ENCODE assay signal across 8 cellular contexts in the genomic region with DNA sequence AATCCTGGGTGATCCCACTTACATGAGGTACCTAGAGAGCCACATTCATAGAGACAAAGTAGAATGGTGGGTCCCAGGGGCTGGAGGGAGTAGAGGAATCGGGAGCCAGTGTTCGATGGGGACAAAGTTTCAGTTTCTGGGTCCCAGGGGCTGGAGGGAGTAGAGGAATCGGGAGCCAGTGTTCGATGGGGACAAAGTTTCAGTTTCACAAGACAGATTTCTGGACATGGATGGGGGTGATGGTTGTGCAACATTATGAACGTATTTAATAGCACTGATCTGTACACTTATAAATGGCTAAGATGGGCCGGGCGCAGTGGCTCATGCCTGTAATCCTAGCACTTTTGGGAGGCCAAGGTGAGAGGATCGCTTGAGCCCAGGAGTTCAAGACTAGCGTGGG. TPM values are rescaled to one million over a fixed set of nuclear protein-coding genes. Genes with fewer than 3 reads are reported as not detected.
A peak's percentile ranks its signal among the peaks of the same experiment; 100 is the strongest.
DNase-seq lines count a peak whose midpoint lies in the region; ATAC-seq and TF ChIP-seq lines count a peak whose summit lies in the region.
"Not testable (repeated sequence)": the region's sequence is repeated elsewhere in the genome, so short reads cannot be mapped to it uniquely, and the experiment has no call there.

No MANE protein-coding gene starts in this region.

- not testable (repeated sequence) for H2AFZ ChIP-seq in OCI-LY1 (ENCODE audit: low read length); mammary epithelial cell (ENCODE audit: low read depth, low read length)

- peaks cover 34% of the 10 kb centered on the region for H3K36me3 Mint-ChIP-seq in CD8-positive, alpha-beta T cell
- H3K36me3 Mint-ChIP-seq in activated CD8-positive, alpha-beta memory T cell treated with anti-CD3 and anti-CD28 coated beads, Interleukin-2, amount 10 ng/mL, durations not matched to agents 7 days and 5 days, result peaks cover 19% of the 10 kb centered on the region
- H3K36me3 Mint-ChIP-seq in glutamatergic neuron (ENCODE audit: unreplicated experiment), result peaks cover 13% of the 10 kb centered on the region

- WGBS in mammary epithelial cell (ENCODE audit: low coverage, missing lambda C conversion rate), result 93% methylated on average over 9 of the region's 9 CpGs
- 17% methylated on average over 8 of the region's 9 CpGs for WGBS in right lobe of liver (ENCODE audit: insufficient coverage, low coverage, low lambda C conversion rate, missing lambda C conversion rate)
- WGBS in psoas muscle, 3 donors, result 65 to 84% (median 67%) methylated on average over 9 of the region's 9 CpGs

- H3K9me3 Mint-ChIP-seq in CD8-positive, alpha-beta T cell; activated CD8-positive, alpha-beta memory T cell treated with anti-CD3 and anti-CD28 coated beads, Interleukin-2, amount 10 ng/mL, durations not matched to agents 7 days and 5 days (ENCODE audit: low read depth): not testable (repeated sequence)
- H3K9me3 Mint-ChIP-seq in glutamatergic neuron (ENCODE audit: unreplicated experiment), result peaks cover 21% of the 10 kb centered on the region

- H3K27ac ChIP-seq in 22Rv1 (peak overlapping the region; percentile 34; the same call in 1 of the 2 replicates), OCI-LY1 (ENCODE audit: low read depth, low read length, poor library complexity, severe bottlenecking) (peak overlapping the region; percentile 33), right lobe of liver (peak overlapping the region; percentile 92 to 98 (median 95)), psoas muscle (peak overlapping the region; percentile 49)
- H3K27ac ChIP-seq in CD8-positive, alpha-beta T cell (ENCODE audit: low read depth, low read length); mammary epithelial cell (ENCODE audit: insufficient read depth, low read depth, low read length): not testable (repeated sequence)

- intact Hi-C loops in CD8-positive, alpha-beta T cell (cut with DNase I, micrococcal nuclease), result loop anchor here (5.0 kb wide), 3 partner anchors 33 to 288 kb away; partner anchors contain the start of genes ALG12 (in 1 of the 2), CRELD2 (in 1 of the 2), PANX2 (in 1 of the 2) and PPP6R2 (in 1 of the 2)
- intact Hi-C loops in mammary epithelial cell (cut with micrococcal nuclease) (loop anchor here (5.0 kb wide), 1 partner anchor 438 kb away; no protein-coding TSS in a partner anchor), right lobe of liver (cut with DNase I) (loop anchor here in 1 of 2 donors (5.0 kb wide), 1 partner anchor 53 kb away; no protein-coding TSS in a partner anchor), psoas muscle (cut with DNase I) (loop anchor here (5.0 to 10.0 kb wide), 4 partner anchors 37 to 438 kb away; no protein-coding TSS in a partner anchor)

- peak overlapping the region; percentile 7; the same call in 1 of the 2 replicates for H3K9ac ChIP-seq in OCI-LY1 (ENCODE audit: low read length)
- H3K9ac ChIP-seq in mammary epithelial cell (ENCODE audit: insufficient read depth, low read length), result peak overlapping the region; percentile 10

- H3K4me3 ChIP-seq in CD8-positive, alpha-beta T cell (ENCODE audit: low read depth, low read length); OCI-LY1 (ENCODE audit: low read depth, low read length, poor library complexity, severe bottlenecking); mammary epithelial cell (replicated peaks in 1 of 3; ENCODE audit: insufficient read depth in 1 of 3, low read depth in 2 of 3, low read length in 3 of 3); psoas muscle: not testable (repeated sequence)
- H3K4me3 ChIP-seq in right lobe of liver, result peak overlapping the region; percentile 31 to 54 (median 42)

- ATAC-seq in CD8-positive, alpha-beta T cell; activated CD8-positive, alpha-beta memory T cell treated with anti-CD3 and anti-CD28 coated beads, Interleukin-2, amount 10 ng/mL, durations not matched to agents 7 days and 5 days; psoas muscle: not testable (repeated sequence)
- peak; percentile 34 to 57 (median 48) for ATAC-seq in right lobe of liver

- H3K9me2 ChIP-seq in OCI-LY1 (ENCODE audit: low read depth, low read length), result not testable (repeated sequence)

- peak overlapping the region; percentile 40 for H3K4me2 ChIP-seq in OCI-LY1 (ENCODE audit: low read length)
- not testable (repeated sequence) for H3K4me2 ChIP-seq in mammary epithelial cell (ENCODE audit: insufficient read depth, low read depth, low read length)

- DNase-seq in CD8-positive, alpha-beta T cell; activated CD8-positive, alpha-beta memory T cell treated with anti-CD3 and anti-CD28 coated beads, Interleukin-2, amount 10 ng/mL, durations not matched to agents 7 days and 5 days; mammary epithelial cell; glutamatergic neuron; psoas muscle: not testable (repeated sequence)
- DNase-seq in right lobe of liver, result peak; percentile 41 to 88 (median 78)

- H3K36me3 ChIP-seq in CD8-positive, alpha-beta T cell (ENCODE audit: insufficient read depth, low read length); mammary epithelial cell (ENCODE audit: insufficient read depth, low read length): not testable (repeated sequence)
- H3K36me3 ChIP-seq in OCI-LY1 (ENCODE audit: insufficient read depth, low read length) (peaks cover 55% of the 10 kb centered on the region), right lobe of liver (peaks cover 0 to 22% (median 9%) of the 10 kb centered on the region in 4 donors), psoas muscle (ENCODE audit: insufficient read depth in 1 of 2, low read depth in 1 of 2) (peaks cover 0 to 60% of the 10 kb centered on the region in 2 donors)

- H3F3A ChIP-seq in OCI-LY1 (ENCODE audit: insufficient read depth, low read length), result not testable (repeated sequence)

- in situ Hi-C loops in mammary epithelial cell (cut with MboI; ENCODE audit: low sequenced_read_pairs in 2 of 2), result loop anchor here (10.0 to 25.0 kb wide), 2 partner anchors 50 to 268 kb away; no protein-coding TSS in a partner anchor

- peaks cover 17% of the 10 kb centered on the region for H3K4me1 ChIP-seq in CD8-positive, alpha-beta T cell (ENCODE audit: insufficient read depth, low read length)
- peaks cover 47% of the 10 kb centered on the region for H3K4me1 ChIP-seq in OCI-LY1 (ENCODE audit: insufficient read depth, low read length, severe bottlenecking)
- H3K4me1 ChIP-seq in mammary epithelial cell (ENCODE audit: insufficient read depth, low read length), result peaks cover 11% of the 10 kb centered on the region
- peaks cover 0 to 61% (median 19%) of the 10 kb centered on the region in 4 donors for H3K4me1 ChIP-seq in right lobe of liver
- peaks cover 34% of the 10 kb centered on the region for H3K4me1 ChIP-seq in psoas muscle

- not testable (repeated sequence) for H3K27me3 ChIP-seq in CD8-positive, alpha-beta T cell (ENCODE audit: insufficient read depth, low read length); OCI-LY1 (ENCODE audit: insufficient read depth, low read length); mammary epithelial cell (ENCODE audit: insufficient read depth, low read length); right lobe of liver; psoas muscle (ENCODE audit: insufficient read depth in 3 of 3, low read length in 2 of 3)

- not testable (repeated sequence) for TF ChIP-seq CTCF in 22Rv1 (IDR thresholded peaks at IDR 0.05); CD8-positive, alpha-beta T cell (IDR thresholded peaks at IDR 0.05); OCI-LY1 (IDR thresholded peaks at IDR 0.05; ENCODE audit: low read length); mammary epithelial cell (conservative IDR thresholded peaks at IDR 0.05 in 1 of 2, IDR thresholded peaks at IDR 0.05 in 1 of 2; ENCODE audit: extremely low read depth in 1 of 2, insufficient read depth in 1 of 2, low read depth in 1 of 2, low read length in 2 of 2); glutamatergic neuron (IDR thresholded peaks at IDR 0.05; ENCODE audit: partially characterized antibody, unreplicated experiment); right lobe of liver (IDR thresholded peaks at IDR 0.05); psoas muscle (IDR thresholded peaks at IDR 0.05)

- CTCF ChIA-PET in CD8-positive, alpha-beta T cell (lab: Charles Lee), result interaction anchor here (0.7 to 1.0 kb wide), 2 partner anchors 56 to 126 kb away, joined by 3 read pairs; no protein-coding TSS in a partner anchor
- CTCF ChIA-PET in activated CD8-positive, alpha-beta memory T cell treated with anti-CD3 and anti-CD28 coated beads, Interleukin-2, amount 10 ng/mL, durations not matched to agents 7 days and 5 days (lab: Charles Lee), result interaction anchor here (5.6 kb wide), 1 partner anchor 55 kb away, joined by 45 read pairs; no protein-coding TSS in a partner anchor
- CTCF ChIA-PET in mammary epithelial cell (lab: Charles Lee; ENCODE audit: low non-redundant PET), result not testable (repeated sequence)

- peaks cover 29% of the 10 kb centered on the region for H3K4me1 Mint-ChIP-seq in CD8-positive, alpha-beta T cell (ENCODE audit: low read depth)
- peaks cover 32% of the 10 kb centered on the region for H3K4me1 Mint-ChIP-seq in activated CD8-positive, alpha-beta memory T cell treated with anti-CD3 and anti-CD28 coated beads, Interleukin-2, amount 10 ng/mL, durations not matched to agents 7 days and 5 days
- H3K4me1 Mint-ChIP-seq in glutamatergic neuron (ENCODE audit: low read depth, unreplicated experiment), result peaks cover 15% of the 10 kb centered on the region

- not testable (repeated sequence) for H3K27me3 Mint-ChIP-seq in CD8-positive, alpha-beta T cell (ENCODE audit: low read depth); activated CD8-positive, alpha-beta memory T cell treated with anti-CD3 and anti-CD28 coated beads, Interleukin-2, amount 10 ng/mL, durations not matched to agents 7 days and 5 days
- H3K27me3 Mint-ChIP-seq in glutamatergic neuron (ENCODE audit: unreplicated experiment), result peaks cover 11% of the 10 kb centered on the region

- BruUV-seq in mammary epithelial cell (replicated peaks; lab: Mats Ljungman, UMichigan), result not testable (repeated sequence)

- not testable (repeated sequence) for H3K9me3 ChIP-seq in CD8-positive, alpha-beta T cell (ENCODE audit: low read length); OCI-LY1 (ENCODE audit: low read length); mammary epithelial cell (replicated peaks; ENCODE audit: insufficient read depth, low read length); right lobe of liver; psoas muscle

- peak; percentile 76 for TF ChIP-seq POLR2A in right lobe of liver (IDR thresholded peaks at IDR 0.05)

- POLR2A ChIA-PET in CD8-positive, alpha-beta T cell (lab: Charles Lee), result not testable (repeated sequence)

- H4K20me1 ChIP-seq in OCI-LY1 (ENCODE audit: insufficient read depth, low read length); mammary epithelial cell (ENCODE audit: insufficient read depth, low read length): not testable (repeated sequence)

- dilution Hi-C loops in mammary epithelial cell (cut with HindIII; ENCODE audit: low sequenced_read_pairs), result not testable (repeated sequence)

- peak overlapping the region; percentile 9 for H3K27ac Mint-ChIP-seq in CD8-positive, alpha-beta T cell
- H3K27ac Mint-ChIP-seq in activated CD8-positive, alpha-beta memory T cell treated with anti-CD3 and anti-CD28 coated beads, Interleukin-2, amount 10 ng/mL, durations not matched to agents 7 days and 5 days, result peak overlapping the region; percentile 20
- H3K27ac Mint-ChIP-seq in glutamatergic neuron (ENCODE audit: unreplicated experiment), result peak overlapping the region; percentile 33

- peaks cover 25% of the 10 kb centered on the region for H3K79me2 ChIP-seq in OCI-LY1 (ENCODE audit: insufficient read depth, low read length)
- H3K79me2 ChIP-seq in mammary epithelial cell (ENCODE audit: insufficient read depth, low read length), result peaks cover 63% of the 10 kb centered on the region

- H3K4me3 Mint-ChIP-seq in CD8-positive, alpha-beta T cell; activated CD8-positive, alpha-beta memory T cell treated with anti-CD3 and anti-CD28 coated beads, Interleukin-2, amount 10 ng/mL, durations not matched to agents 7 days and 5 days: not testable (repeated sequence)
- peak overlapping the region; percentile 5 for H3K4me3 Mint-ChIP-seq in glutamatergic neuron (ENCODE audit: unreplicated experiment)

RNA-seq across cellular contexts. Expression of gene SELENOO, which starts 4.2 kb away (rescaled TPM):
- total RNA-seq in CD8-positive, alpha-beta T cell, result 10 to 100 TPM; 32.7 to 34.6 TPM
- 10 to 100 TPM; 30.0 to 35.6 TPM for total RNA-seq in activated CD8-positive, alpha-beta memory T cell treated with anti-CD3 and anti-CD28 coated beads, Interleukin-2, amount 10 ng/mL, durations not matched to agents 7 days and 5 days
- 10 to 100 TPM; 21.5 to 36.9 TPM for total RNA-seq in mammary epithelial cell
- 39.7 TPM for polyA plus RNA-seq in mammary epithelial cell
- 12.8 TPM for polyA minus RNA-seq in mammary epithelial cell
- 23.9 TPM for total RNA-seq in glutamatergic neuron (ENCODE audit: unreplicated experiment)
- 10 to 100 TPM; 51.1 to 67.8 (median 59.2) TPM for total RNA-seq in right lobe of liver
- total RNA-seq in psoas muscle, result 10 to 100 TPM in 3 of 4 donors, 1 to 10 TPM in 1; 10.0 to 26.6 (median 15.9) TPM
- 10 to 100 TPM; 18.0 to 22.3 (median 20.6) TPM for polyA plus RNA-seq in psoas muscle

RNA-seq across cellular contexts. Expression of gene TRABD, which starts 19.3 kb away (rescaled TPM):
- 100 to 1,000 TPM; 178 to 187 TPM for total RNA-seq in CD8-positive, alpha-beta T cell
- total RNA-seq in activated CD8-positive, alpha-beta memory T cell treated with anti-CD3 and anti-CD28 coated beads, Interleukin-2, amount 10 ng/mL, durations not matched to agents 7 days and 5 days, result 100 to 1,000 TPM; 141 to 177 TPM
- total RNA-seq in mammary epithelial cell (10 to 100 TPM; 25.8 to 63.5 TPM), glutamatergic neuron (ENCODE audit: unreplicated experiment) (31.3 TPM), right lobe of liver (10 to 100 TPM; 18.9 to 30.2 (median 22.8) TPM), psoas muscle (10 to 100 TPM; 19.9 to 29.5 (median 24.0) TPM)
- polyA plus RNA-seq in mammary epithelial cell (53.4 TPM), psoas muscle (10 to 100 TPM; 30.6 to 52.1 (median 46.8) TPM)
- polyA minus RNA-seq in mammary epithelial cell, result 43.4 TPM

RNA-seq across cellular contexts. Expression of gene PANX2, which starts 34.5 kb away (rescaled TPM):
- under 1 TPM in 1 of 2 experiments, not detected in 1; 0.16 TPM for total RNA-seq in CD8-positive, alpha-beta T cell
- 1 to 10 TPM; 1.3 to 1.8 TPM for total RNA-seq in activated CD8-positive, alpha-beta memory T cell treated with anti-CD3 and anti-CD28 coated beads, Interleukin-2, amount 10 ng/mL, durations not matched to agents 7 days and 5 days
- 1 to 10 TPM in 1 of 2 donors, under 1 TPM in 1; 0.83 to 4.4 TPM for total RNA-seq in mammary epithelial cell
- polyA plus RNA-seq in mammary epithelial cell, result 1.8 TPM
- 0.67 TPM for polyA minus RNA-seq in mammary epithelial cell
- 1.8 TPM for total RNA-seq in glutamatergic neuron (ENCODE audit: unreplicated experiment)
- total RNA-seq in right lobe of liver, result 10 to 100 TPM in 1 of 6 experiments, 1 to 10 TPM in 5; 3.9 to 12.3 (median 7.2) TPM
- total RNA-seq in psoas muscle, result under 1 TPM in 3 of 4 donors, not detected in 1; 0.16 to 0.69 (median 0.25) TPM
- polyA plus RNA-seq in psoas muscle, result under 1 TPM; 0.03 to 0.09 (median 0.04) TPM

RNA-seq across cellular contexts. Expression of gene TUBGCP6, which starts 39.8 kb away (rescaled TPM):
- total RNA-seq in CD8-positive, alpha-beta T cell, result 100 to 1,000 TPM; 121 to 122 TPM
- total RNA-seq in activated CD8-positive, alpha-beta memory T cell treated with anti-CD3 and anti-CD28 coated beads, Interleukin-2, amount 10 ng/mL, durations not matched to agents 7 days and 5 days, result 10 to 100 TPM; 60.9 to 72.0 TPM
- 10 to 100 TPM; 33.0 to 34.0 TPM for total RNA-seq in mammary epithelial cell
- polyA plus RNA-seq in mammary epithelial cell, result 12.3 TPM
- 18.7 TPM for polyA minus RNA-seq in mammary epithelial cell
- 51.0 TPM for total RNA-seq in glutamatergic neuron (ENCODE audit: unreplicated experiment)
- 10 to 100 TPM; 10.4 to 22.6 (median 14.6) TPM for total RNA-seq in right lobe of liver
- total RNA-seq in psoas muscle, result 10 to 100 TPM; 18.0 to 21.8 (median 19.0) TPM
- 10 to 100 TPM in 2 of 3 donors, 1 to 10 TPM in 1; 9.5 to 11.2 (median 10.6) TPM for polyA plus RNA-seq in psoas muscle

RNA-seq across cellular contexts. Expression of gene HDAC10, which starts 46.1 kb away (rescaled TPM):
- total RNA-seq in CD8-positive, alpha-beta T cell, result 10 to 100 TPM; 81.8 to 82.6 TPM
- 10 to 100 TPM; 75.2 to 96.3 TPM for total RNA-seq in activated CD8-positive, alpha-beta memory T cell treated with anti-CD3 and anti-CD28 coated beads, Interleukin-2, amount 10 ng/mL, durations not matched to agents 7 days and 5 days
- total RNA-seq in mammary epithelial cell (10 to 100 TPM; 10.7 to 23.6 TPM), glutamatergic neuron (ENCODE audit: unreplicated experiment) (88.2 TPM), right lobe of liver (10 to 100 TPM; 19.6 to 30.5 (median 23.0) TPM), psoas muscle (10 to 100 TPM; 13.5 to 19.4 (median 15.3) TPM)
- polyA plus RNA-seq in mammary epithelial cell (8.9 TPM), psoas muscle (1 to 10 TPM; 4.3 to 5.3 (median 5.1) TPM)
- 2.7 TPM for polyA minus RNA-seq in mammary epithelial cell
